In the genomic region with DNA sequence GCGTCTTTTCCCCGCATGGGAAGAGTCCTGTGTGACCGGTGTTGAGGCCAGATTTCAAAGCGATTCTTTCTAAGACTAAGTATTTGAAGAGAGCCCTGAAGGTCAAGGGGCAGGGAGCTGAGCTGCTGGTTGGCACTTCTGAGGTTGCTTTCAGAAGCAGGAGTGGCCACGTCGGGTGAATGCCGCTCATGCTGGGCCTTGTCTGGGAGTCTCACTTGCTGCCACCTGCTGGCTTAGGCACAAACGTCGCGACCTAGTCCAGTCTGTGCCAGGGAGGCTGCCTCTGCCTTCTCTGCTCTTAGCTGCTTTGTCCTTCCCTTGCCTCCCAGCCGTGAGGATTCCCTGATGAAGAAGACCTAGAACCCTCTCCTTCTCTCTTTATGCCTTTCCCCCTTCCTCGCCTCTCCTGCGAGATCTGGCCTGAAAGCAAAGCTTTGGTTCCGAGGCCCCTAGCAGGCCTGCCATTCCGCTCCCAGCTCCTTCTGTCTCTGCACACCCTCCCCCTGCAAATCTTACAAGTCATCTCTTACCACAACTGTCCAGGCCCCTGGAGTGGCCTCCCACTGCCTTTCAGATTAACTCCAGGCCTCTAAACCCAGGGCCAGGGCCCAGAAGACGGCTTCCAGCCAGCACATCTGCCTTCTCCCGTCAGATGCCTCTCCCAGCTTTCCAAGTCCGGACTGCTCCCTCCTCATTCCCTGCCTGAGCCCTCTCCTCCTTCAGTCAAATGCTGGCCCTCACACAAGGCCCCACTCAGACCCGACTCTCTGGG, we compare ENCODE assay signal across 8 cellular contexts. TPM values are rescaled to one million over a fixed set of nuclear protein-coding genes. Genes with fewer than 3 reads are reported as not detected.
DNase-seq lines count a peak whose midpoint lies in the region; ATAC-seq and TF ChIP-seq lines count a peak whose summit lies in the region.

No MANE protein-coding gene starts in this region.

- in situ Hi-C loops in GM13977 (cut with MboI; ENCODE audit: low pct_unique_long_range_greater_than_20kb, low sequenced_read_pairs, unreplicated experiment): no loop called here
- in situ Hi-C loops in brain microvascular endothelial cell (cut with HindIII; ENCODE audit: low pct_ligation_motif_present, low sequenced_read_pairs): no loop called here

- POLR2A ChIA-PET in RWPE1 (lab: Yijun Ruan, JAX; ENCODE audit: low non-redundant PET): interaction anchor here (0.7 kb wide), 1 partner anchor 19 kb away, joined by 3 read pairs; no protein-coding TSS in a partner anchor

- DNase-seq in AG09309 (ENCODE audit: low read depth) (no peak), GM13977 (ENCODE audit: low spot score) (peak; percentile 67), RWPE1 (ENCODE audit: low spot score) (no peak), brain microvascular endothelial cell (peak; percentile 52), left colon (peak; percentile 45 to 71)
- DNase-seq in stimulated activated CD4-positive, alpha-beta T cell treated with anti-CD3 and anti-CD28 coated beads, TNF-alpha, amount 100 ng/mL, for 48 hours (ENCODE audit: low read depth in 3 of 3): peak in 2 of 3 donors; percentile 30 to 41

- H3K36me3 ChIP-seq in brain microvascular endothelial cell (replicated peaks): peaks cover 25% of the 10 kb centered on the region

- no peaks in the 10 kb centered on the region for H3K27me3 ChIP-seq in brain microvascular endothelial cell (replicated peaks)

- TF ChIP-seq CTCF in AG09309 (IDR thresholded peaks at IDR 0.05; ENCODE audit: control insufficient read depth, insufficient read depth, low read depth, low read length, missing control alignments): peak; percentile 56
- TF ChIP-seq CTCF in GM13977 (IDR thresholded peaks at IDR 0.05; ENCODE audit: extremely low read depth, insufficient read depth, missing control alignments): peak; percentile 63
- peak; percentile 53 for TF ChIP-seq CTCF in RWPE1 (conservative IDR thresholded peaks at IDR 0.05; ENCODE audit: low read depth)
- peak; percentile 79 for TF ChIP-seq CTCF in brain microvascular endothelial cell (IDR thresholded peaks at IDR 0.05; ENCODE audit: low read depth, low read length, missing control alignments)

- H3K4me3 ChIP-seq in AG09309 (ENCODE audit: control insufficient read depth, low read depth, low read length) (no peak overlapping the region), brain microvascular endothelial cell (ENCODE audit: low read depth, low read length) (no peak overlapping the region)

- ATAC-seq in left colon (peak; percentile 95), HG03159 (IDR thresholded peaks at IDR 0.05; ENCODE audit: unreplicated experiment) (no peak), HG03521 (IDR thresholded peaks at IDR 0.05; ENCODE audit: unreplicated experiment) (no peak)

- H3K27ac ChIP-seq in RWPE1: peak overlapping the region; percentile 12; the same call in 1 of the 2 replicates
- no peak overlapping the region for H3K27ac ChIP-seq in brain microvascular endothelial cell

- intact Hi-C loops in left colon (cut with DNase I, micrococcal nuclease): no loop called here

- CTCF ChIA-PET in RWPE1 (lab: Yijun Ruan, JAX): interaction anchor here (0.5 to 2.2 kb wide), 9 partner anchors 11 to 799 kb away, joined by 3 to 12 read pairs (median 5); a partner anchor contains a TSS

RNA-seq across cellular contexts. Expression of a gene that starts 11.4 kb away (rescaled TPM):
- 1 to 10 TPM; 7.7 to 8.0 TPM for total RNA-seq in left colon

RNA-seq across cellular contexts. Expression of a gene that starts 11.9 kb away (rescaled TPM):
- 10 to 100 TPM; 19.1 to 19.6 TPM for total RNA-seq in left colon

RNA-seq across cellular contexts. Expression of a gene that starts 20.4 kb away (rescaled TPM):
- total RNA-seq in left colon: 100 to 1,000 TPM; 231 to 293 TPM

RNA-seq across cellular contexts. Expression of a gene that starts 20.7 kb away (rescaled TPM):
- total RNA-seq in left colon: 10 to 100 TPM; 29.7 to 36.0 TPM

RNA-seq across cellular contexts. Expression of a gene that starts 38.7 kb away (rescaled TPM):
- 1 to 10 TPM; 6.3 to 8.6 TPM for total RNA-seq in left colon

Comparison
In these comparisons a context has a peak if more than half of its experiments do, and no peak if none do; other contexts are left out.
1. DNase-seq: peak in GM13977 (single experiment), brain microvascular endothelial cell (single experiment), left colon (2 of 2) and stimulated activated CD4-positive, alpha-beta T cell treated with anti-CD3 and anti-CD28 coated beads, TNF-alpha, amount 100 ng/mL, for 48 hours (2 of 3); none in AG09309 (single experiment) and RWPE1 (single experiment).
2. Peak in every context shown above with its lines, with median percentiles within 50 percentile points of each other: CTCF ChIP-seq.